Comparison of ENCODE assay signal across 8 cellular contexts in the genomic region with DNA sequence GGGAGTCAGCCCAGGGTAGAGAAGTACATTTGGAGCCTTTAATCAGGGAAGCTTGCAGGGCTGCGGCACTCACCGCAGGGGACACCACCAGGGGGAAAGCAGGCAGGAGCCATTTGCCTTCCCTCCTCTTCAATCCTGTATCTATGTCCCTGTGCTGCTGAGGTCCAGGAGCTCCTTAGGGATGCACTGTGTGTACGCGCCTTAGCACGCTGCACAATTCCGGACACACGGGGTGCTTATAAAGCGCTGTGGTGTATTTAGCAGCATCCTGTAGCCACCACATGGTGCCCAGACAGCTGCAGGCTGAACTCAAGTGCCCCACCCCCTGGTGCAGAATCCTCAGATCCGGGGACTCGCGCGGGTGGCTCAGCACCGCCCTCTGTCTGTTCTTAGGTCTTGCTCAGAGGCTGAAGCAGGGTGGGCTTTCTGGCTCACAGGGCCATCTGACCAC.
DNase-seq lines count a peak whose midpoint lies in the region; ATAC-seq and TF ChIP-seq lines count a peak whose summit lies in the region.

No MANE protein-coding gene starts in this region.

- H3K9me3 ChIP-seq in ascending aorta, result no peaks in the 10 kb centered on the region

- H3K27me3 Mint-ChIP-seq in activated CD4-positive, alpha-beta T cell treated with anti-CD3 and anti-CD28 coated beads for 36 hours, result no peaks in the 10 kb centered on the region
- peaks cover 2% of the 10 kb centered on the region for H3K27me3 Mint-ChIP-seq in activated CD4-positive, alpha-beta T cell treated with anti-CD3 and anti-CD28 coated beads, Interleukin-2, amount 10 ng/mL, durations not matched to agents 24 days and 14 days

- H3K4me3 Mint-ChIP-seq in activated CD4-positive, alpha-beta T cell treated with anti-CD3 and anti-CD28 coated beads for 36 hours, result no peak overlapping the region
- no peak overlapping the region for H3K4me3 Mint-ChIP-seq in activated CD4-positive, alpha-beta T cell treated with anti-CD3 and anti-CD28 coated beads, Interleukin-2, amount 10 ng/mL, durations not matched to agents 24 days and 14 days
- no peak overlapping the region for H3K4me3 Mint-ChIP-seq in stimulated activated effector memory CD8-positive, alpha-beta T cell treated with anti-CD3 and anti-CD28 coated beads, Interleukin-12 subunit alpha, Interleukin-12 subunit beta, amount 100 ng/mL, for 72 hours

- POLR2A ChIA-PET in activated CD4-positive, alpha-beta T cell treated with anti-CD3 and anti-CD28 coated beads for 36 hours (lab: Charles Lee), result no interaction called here

- H3K4me3 ChIP-seq in ascending aorta, result no peak overlapping the region

- intact Hi-C loops in activated CD4-positive, alpha-beta T cell treated with anti-CD3 and anti-CD28 coated beads for 36 hours (cut with DNase I, micrococcal nuclease), result no loop called here
- intact Hi-C loops in activated CD4-positive, alpha-beta T cell treated with anti-CD3 and anti-CD28 coated beads, Interleukin-2, amount 10 ng/mL, durations not matched to agents 24 days and 14 days (cut with micrococcal nuclease), result no loop called here
- intact Hi-C loops in ascending aorta (cut with DNase I), result no loop called here

- H3K36me3 Mint-ChIP-seq in activated CD4-positive, alpha-beta T cell treated with anti-CD3 and anti-CD28 coated beads for 36 hours (ENCODE audit: low read depth), result no peaks in the 10 kb centered on the region
- H3K36me3 Mint-ChIP-seq in activated CD4-positive, alpha-beta T cell treated with anti-CD3 and anti-CD28 coated beads, Interleukin-2, amount 10 ng/mL, durations not matched to agents 24 days and 14 days (ENCODE audit: low read depth), result no peaks in the 10 kb centered on the region
- no peaks in the 10 kb centered on the region for H3K36me3 Mint-ChIP-seq in stimulated activated effector memory CD8-positive, alpha-beta T cell treated with anti-CD3 and anti-CD28 coated beads, Interleukin-12 subunit alpha, Interleukin-12 subunit beta, amount 100 ng/mL, for 72 hours

- no peaks in the 10 kb centered on the region for H3K27me3 ChIP-seq in ascending aorta

- no peak overlapping the region for H3K27ac ChIP-seq in ascending aorta

- no peaks in the 10 kb centered on the region for H3K9me3 Mint-ChIP-seq in activated CD4-positive, alpha-beta T cell treated with anti-CD3 and anti-CD28 coated beads for 36 hours (ENCODE audit: low read depth)
- no peaks in the 10 kb centered on the region for H3K9me3 Mint-ChIP-seq in activated CD4-positive, alpha-beta T cell treated with anti-CD3 and anti-CD28 coated beads, Interleukin-2, amount 10 ng/mL, durations not matched to agents 24 days and 14 days
- H3K9me3 Mint-ChIP-seq in stimulated activated effector memory CD8-positive, alpha-beta T cell treated with anti-CD3 and anti-CD28 coated beads, Interleukin-12 subunit alpha, Interleukin-12 subunit beta, amount 100 ng/mL, for 72 hours, result no peaks in the 10 kb centered on the region

- no peaks in the 10 kb centered on the region for H3K4me1 ChIP-seq in ascending aorta

- no peaks in the 10 kb centered on the region for H3K4me1 Mint-ChIP-seq in activated CD4-positive, alpha-beta T cell treated with anti-CD3 and anti-CD28 coated beads for 36 hours
- H3K4me1 Mint-ChIP-seq in activated CD4-positive, alpha-beta T cell treated with anti-CD3 and anti-CD28 coated beads, Interleukin-2, amount 10 ng/mL, durations not matched to agents 24 days and 14 days, result no peaks in the 10 kb centered on the region
- H3K4me1 Mint-ChIP-seq in stimulated activated effector memory CD8-positive, alpha-beta T cell treated with anti-CD3 and anti-CD28 coated beads, Interleukin-12 subunit alpha, Interleukin-12 subunit beta, amount 100 ng/mL, for 72 hours, result no peaks in the 10 kb centered on the region

- H3K36me3 ChIP-seq in ascending aorta, result no peaks in the 10 kb centered on the region

- CTCF ChIA-PET in activated CD4-positive, alpha-beta T cell treated with anti-CD3 and anti-CD28 coated beads for 36 hours (lab: Charles Lee), result no interaction called here

- peak; percentile 53 for DNase-seq in activated CD4-positive, alpha-beta T cell treated with anti-CD3 and anti-CD28 coated beads for 36 hours
- DNase-seq in activated CD4-positive, alpha-beta T cell treated with anti-CD3 and anti-CD28 coated beads, Interleukin-2, amount 50 U/mL, for 4 hours, result no peak
- DNase-seq in activated CD4-positive, alpha-beta T cell treated with anti-CD3 and anti-CD28 coated beads, Interleukin-2, amount 10 ng/mL, durations not matched to agents 24 days and 14 days, result peak; percentile 56
- DNase-seq in iPS DF 4.7 (ENCODE audit: extremely low read depth, low spot score), result peak; percentile 60
- DNase-seq in stimulated activated effector memory CD8-positive, alpha-beta T cell treated with anti-CD3 and anti-CD28 coated beads, Interleukin-12 subunit alpha, Interleukin-12 subunit beta, amount 100 ng/mL, for 72 hours (ENCODE audit: low spot score in 2 of 2), result no peak
- no peak for DNase-seq in ascending aorta (ENCODE audit: low spot score in 2 of 2)
- no peak for DNase-seq in NCI-H1105 treated with DMSO at 0.1 percent for 48 hours (lab: John Stamatoyannopoulos, UW)

- ATAC-seq in activated CD4-positive, alpha-beta T cell treated with anti-CD3 and anti-CD28 coated beads for 36 hours, result peak; percentile 58
- peak; percentile 36 for ATAC-seq in stimulated activated effector memory CD8-positive, alpha-beta T cell treated with anti-CD3 and anti-CD28 coated beads, Interleukin-12 subunit alpha, Interleukin-12 subunit beta, amount 100 ng/mL, for 72 hours
- no peak for ATAC-seq in GM19328 (IDR thresholded peaks at IDR 0.05; ENCODE audit: unreplicated experiment)

- H3K27ac Mint-ChIP-seq in activated CD4-positive, alpha-beta T cell treated with anti-CD3 and anti-CD28 coated beads for 36 hours, result no peak overlapping the region
- H3K27ac Mint-ChIP-seq in activated CD4-positive, alpha-beta T cell treated with anti-CD3 and anti-CD28 coated beads, Interleukin-2, amount 10 ng/mL, durations not matched to agents 24 days and 14 days, result no peak overlapping the region
- H3K27ac Mint-ChIP-seq in stimulated activated effector memory CD8-positive, alpha-beta T cell treated with anti-CD3 and anti-CD28 coated beads, Interleukin-12 subunit alpha, Interleukin-12 subunit beta, amount 100 ng/mL, for 72 hours, result no peak overlapping the region

- peak in 1 of 3 experiments; percentile 31 for TF ChIP-seq CTCF in ascending aorta (IDR thresholded peaks at IDR 0.05)

Comparison
In these comparisons a context has a peak if more than half of its experiments do, and no peak if none do; other contexts are left out.
1. DNase-seq: peak in activated CD4-positive, alpha-beta T cell treated with anti-CD3 and anti-CD28 coated beads for 36 hours (single experiment), activated CD4-positive, alpha-beta T cell treated with anti-CD3 and anti-CD28 coated beads, Interleukin-2, amount 10 ng/mL, durations not matched to agents 24 days and 14 days (single experiment) and iPS DF 4.7 (single experiment); none in activated CD4-positive, alpha-beta T cell treated with anti-CD3 and anti-CD28 coated beads, Interleukin-2, amount 50 U/mL, for 4 hours (0 of 2), stimulated activated effector memory CD8-positive, alpha-beta T cell treated with anti-CD3 and anti-CD28 coated beads, Interleukin-12 subunit alpha, Interleukin-12 subunit beta, amount 100 ng/mL, for 72 hours (0 of 2), ascending aorta (0 of 2) and NCI-H1105 treated with DMSO at 0.1 percent for 48 hours (single experiment).